18 cellular contexts compared by ENCODE assay signal in the genomic region with DNA sequence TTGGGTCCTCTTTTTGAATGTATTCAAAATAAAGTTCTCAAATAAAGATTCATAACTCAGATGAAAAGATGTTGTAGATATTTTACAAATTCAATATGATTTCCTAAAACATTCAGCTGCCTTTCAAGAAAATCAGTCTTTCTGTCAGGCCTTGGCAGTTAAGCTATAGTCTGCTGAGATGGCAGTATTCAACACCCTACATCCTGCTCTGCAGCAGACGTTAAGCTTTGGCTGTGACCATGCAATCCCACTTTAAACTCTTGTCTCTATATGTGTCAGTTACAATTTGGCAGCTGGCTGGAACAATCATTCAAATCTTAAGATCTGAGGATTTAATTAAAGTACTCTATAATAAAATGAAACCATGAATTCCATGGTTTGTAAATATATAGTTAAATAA.
"Had no signal": no experiment of that assay in that cellular context is flagged by ENCODE, and none has a peak within 500 bp of the region (broad histone marks: within the 10 kb centered on the region; RNA-seq: fewer than 3 reads in every experiment).

No MANE protein-coding gene starts in this region.

- H3K27ac ChIP-seq: esophagus squamous epithelium, heart right ventricle, neutrophil had no signal

- ATAC-seq: activated T-helper 17 cell treated with anti-CD3 and anti-CD28 coated beads, Interleukin-2, amount 50 U/mL, for 72 hours; heart right ventricle; left ventricle myocardium superior; naive thymus-derived CD4-positive, alpha-beta T cell; stimulated activated naive B cell treated with anti-CD40 and anti-IgM and Interleukin-4, amounts not matched to agents 10 μg/mL and 1 μg/mL and 100 μg/mL, for 72 hours had no signal

- H3K36me3 ChIP-seq: esophagus squamous epithelium, heart right ventricle, neutrophil had no signal

- H3K9me3 ChIP-seq: esophagus squamous epithelium, heart right ventricle, neutrophil had no signal

- H3K4me1 ChIP-seq: esophagus squamous epithelium had no signal

- H3K4me3 ChIP-seq: esophagus squamous epithelium, heart right ventricle had no signal

- H3K27me3 ChIP-seq: esophagus squamous epithelium, heart right ventricle, neutrophil had no signal

- DNase-seq: activated B cell treated with CpG ODN at 0.5 μM for 24 hours; activated CD4-positive, alpha-beta memory T cell treated with anti-CD3 and anti-CD28 coated beads, Interleukin-2, amount 10 ng/mL, durations not matched to agents 7 days and 5 days; activated CD4-positive, alpha-beta T cell treated with anti-CD3 and anti-CD28 coated beads for 4 hours; activated naive CD4-positive, alpha-beta T cell; activated naive CD8-positive, alpha-beta T cell treated with anti-CD3 and anti-CD28 coated beads for 36 hours; activated T-cell treated with anti-CD3 and anti-CD28 coated beads, Interleukin-2, amount 50 U/mL, for 1 hour; amniotic stem cell; dermis blood vessel endothelial cell; effector memory CD4-positive, alpha-beta T cell; esophagus squamous epithelium; heart right ventricle; immature natural killer cell; kidney glomerular epithelial cell; left ventricle myocardium superior; naive thymus-derived CD4-positive, alpha-beta T cell; stimulated activated naive B cell treated with anti-CD40 and anti-IgM and Interleukin-4, amounts not matched to agents 10 μg/mL and 1 μg/mL and 100 μg/mL, for 72 hours had no signal
